Comparison of ENCODE assay signal across 13 cellular contexts in the genomic region with DNA sequence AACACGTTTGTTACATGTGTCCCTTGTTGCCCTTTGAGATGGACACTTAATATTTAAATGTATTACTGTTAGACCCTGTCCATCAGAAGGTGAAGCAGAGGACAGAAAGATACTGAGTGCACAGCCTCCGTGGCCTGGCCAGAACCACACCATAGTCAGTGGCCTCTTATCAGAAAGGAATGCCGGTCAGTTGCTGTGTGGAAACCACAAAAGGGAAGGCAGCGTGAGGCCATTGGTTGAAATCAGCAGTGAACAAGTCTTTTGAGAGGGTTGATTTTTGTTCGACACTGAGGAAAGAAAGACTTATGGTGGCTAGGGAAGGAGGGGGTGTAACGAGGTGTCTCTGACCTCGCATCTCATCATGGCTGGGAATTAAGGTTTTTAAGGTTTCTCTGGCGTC.
DNase-seq lines count a peak whose midpoint lies in the region; ATAC-seq and TF ChIP-seq lines count a peak whose summit lies in the region.
"Had no signal": no experiment of that assay in that cellular context is flagged by ENCODE, and none has a peak within 500 bp of the region (broad histone marks: within the 10 kb centered on the region; RNA-seq: fewer than 3 reads in every experiment).

No MANE protein-coding gene starts in this region.

- no peaks in the 10 kb centered on the region for H3K9me3 ChIP-seq in lung (ENCODE audit: control insufficient read depth in 2 of 2, insufficient read depth in 1 of 2, low read length in 1 of 2)
- H3K9me3 ChIP-seq: BE2C had no signal

- ATAC-seq in lung (ENCODE audit: insufficient read depth, low FRiP score), result no peak
- ATAC-seq in GM19328 (IDR thresholded peaks at IDR 0.05; ENCODE audit: unreplicated experiment), result no peak
- ATAC-seq: naive thymus-derived CD8-positive, alpha-beta T cell had no signal

- H3K4me3 ChIP-seq in AG10803 (ENCODE audit: low read length), result no peak overlapping the region
- no peak overlapping the region for H3K4me3 ChIP-seq in choroid plexus epithelial cell (ENCODE audit: low read depth, low read length)
- no peak overlapping the region for H3K4me3 ChIP-seq in lung

- TF ChIP-seq CTCF in AG10803 (conservative IDR thresholded peaks at IDR 0.05; ENCODE audit: low read length) (no peak), choroid plexus epithelial cell (conservative IDR thresholded peaks at IDR 0.05; ENCODE audit: low read depth, low read length) (no peak), lung (IDR thresholded peaks at IDR 0.05; ENCODE audit: control extremely low read depth, extremely low read depth) (no peak)

- peak overlapping the region in 1 of 2 donors; percentile 24 for H3K27ac ChIP-seq in lung (ENCODE audit: low read depth in 1 of 2, low read length in 1 of 2)

- H3K36me3 ChIP-seq in lung (ENCODE audit: control insufficient read depth in 2 of 2, insufficient read depth in 2 of 2, low read length in 2 of 2), result peaks cover 0 to 2% of the 10 kb centered on the region in 2 donors
- H3K36me3 ChIP-seq: BE2C had no signal

- peak; percentile 52 for DNase-seq in AG10803 (ENCODE audit: low read depth)
- DNase-seq in LHCN-M2 (ENCODE audit: low read depth), result peak; percentile 67
- peak; percentile 93 for DNase-seq in choroid plexus epithelial cell (ENCODE audit: low read depth)
- peak; percentile 32 for DNase-seq in lung (ENCODE audit: low spot score)
- no peak for DNase-seq in activated CD4-positive, alpha-beta T cell treated with anti-CD3 and anti-CD28 coated beads, Interleukin-2, amount 50 U/mL, for 4 hours
- no peak for DNase-seq in T-helper 9 cell
- no peak for DNase-seq in 8988T
- DNase-seq: activated CD8-positive, alpha-beta memory T cell treated with anti-CD3 and anti-CD28 coated beads for 24 hours; BE2C; naive thymus-derived CD8-positive, alpha-beta T cell; NCI-H1417; stimulated activated naive CD4-positive, alpha-beta T cell had no signal

- WGBS in lung, 2 donors, result 69 to 74% methylated on average over 8 of the region's 8 CpGs

- H3K4me1 ChIP-seq in lung (ENCODE audit: control insufficient read depth in 2 of 2, insufficient read depth in 2 of 2, low read length in 2 of 2), result peaks cover 3 to 8% of the 10 kb centered on the region in 2 donors
- H3K4me1 ChIP-seq: BE2C had no signal

- no peaks in the 10 kb centered on the region for H3K27me3 ChIP-seq in lung (ENCODE audit: control insufficient read depth, insufficient read depth)
- H3K27me3 ChIP-seq: BE2C had no signal

Comparison
In these comparisons a context has a peak if more than half of its experiments do, and no peak if none do; other contexts are left out.
1. DNase-seq: peak in AG10803 (single experiment), LHCN-M2 (single experiment), choroid plexus epithelial cell (single experiment) and lung (single experiment); none in activated CD4-positive, alpha-beta T cell treated with anti-CD3 and anti-CD28 coated beads, Interleukin-2, amount 50 U/mL, for 4 hours (0 of 2), T-helper 9 cell (single experiment) and 8988T (single experiment).